Comparison of ENCODE assay signal across 8 cellular contexts in the genomic region with DNA sequence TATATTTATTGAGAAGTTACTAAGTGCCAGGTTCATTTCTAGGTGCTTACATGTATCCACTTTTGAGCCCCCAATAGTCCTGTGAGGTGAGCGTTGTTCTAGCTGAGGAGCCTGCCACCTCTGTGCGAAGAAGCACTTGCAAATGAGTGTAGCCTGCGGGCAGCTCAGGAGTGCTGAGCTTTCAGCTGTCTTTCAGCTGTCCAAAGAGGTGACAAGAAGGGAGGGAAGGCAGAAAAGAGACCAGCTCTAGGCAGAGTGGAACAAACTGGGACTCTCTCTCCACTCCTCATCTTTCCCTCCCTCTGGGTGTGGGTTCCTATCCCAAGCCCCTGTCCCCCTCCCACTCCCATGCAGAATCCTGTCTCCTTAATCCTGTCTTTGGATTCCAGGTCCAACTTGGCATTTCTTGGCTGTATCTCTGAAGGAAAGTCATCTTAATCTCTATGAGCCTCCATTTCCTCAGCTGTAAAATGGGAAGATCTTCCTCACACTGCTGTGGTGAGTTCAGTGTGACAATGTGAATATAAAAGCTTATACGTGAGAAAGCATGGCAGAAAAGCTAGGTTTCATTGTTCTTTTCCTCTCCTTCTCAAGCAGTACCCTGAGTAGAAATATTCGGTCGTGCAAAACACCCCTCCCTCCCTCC. TPM values are rescaled to one million over a fixed set of nuclear protein-coding genes. Genes with fewer than 3 reads are reported as not detected.
DNase-seq lines count a peak whose midpoint lies in the region; TF ChIP-seq lines count a peak whose summit lies in the region.

No MANE protein-coding gene starts in this region.

- H3K4me2 ChIP-seq in PC-9 = peak overlapping the region; percentile 81

- H3K4me3 Mint-ChIP-seq in activated naive CD4-positive, alpha-beta T cell treated with anti-CD3 and anti-CD28 coated beads, Interleukin-2, amount 50 U/mL, for 24 hours = peak overlapping the region; percentile 65
- H3K4me3 Mint-ChIP-seq in activated naive CD4-positive, alpha-beta T cell treated with anti-CD3 and anti-CD28 coated beads for 36 hours = no peak overlapping the region

- TF ChIP-seq CTCF in PC-9 (conservative IDR thresholded peaks at IDR 0.05) = no peak
- no peak for TF ChIP-seq CTCF in transverse colon (IDR thresholded peaks at IDR 0.05)

- H4K20me1 ChIP-seq in PC-9 (ENCODE audit: insufficient read depth) = no peaks in the 10 kb centered on the region

- DNase-seq in activated naive CD4-positive, alpha-beta T cell treated with anti-CD3 and anti-CD28 coated beads for 36 hours = no peak
- DNase-seq in PC-9 (no peak), transverse colon (peak; percentile 41), amniotic stem cell (lab: John Stamatoyannopoulos, UW) (no peak), kidney tubule cell (ENCODE audit: low spot score) (no peak), activated gamma-delta T cell (lab: John Stamatoyannopoulos, UW) (no peak)

- no peaks in the 10 kb centered on the region for H3K9me3 ChIP-seq in PC-9 (ENCODE audit: insufficient read depth, low read depth)
- no peaks in the 10 kb centered on the region for H3K9me3 ChIP-seq in iPS-18a (ENCODE audit: control insufficient read depth, low read depth, low read length)
- no peaks in the 10 kb centered on the region for H3K9me3 ChIP-seq in transverse colon

- peaks cover 6% of the 10 kb centered on the region for H3K36me3 Mint-ChIP-seq in activated naive CD4-positive, alpha-beta T cell treated with anti-CD3 and anti-CD28 coated beads, Interleukin-2, amount 50 U/mL, for 24 hours
- H3K36me3 Mint-ChIP-seq in activated naive CD4-positive, alpha-beta T cell treated with anti-CD3 and anti-CD28 coated beads for 36 hours (ENCODE audit: low read depth) = peaks cover 4% of the 10 kb centered on the region

- no peak for TF ChIP-seq POLR2A in transverse colon (IDR thresholded peaks at IDR 0.05)

- H3K36me3 ChIP-seq in PC-9 (ENCODE audit: low read depth) (no peaks in the 10 kb centered on the region), iPS-18a (ENCODE audit: control insufficient read depth, low read depth, low read length) (no peaks in the 10 kb centered on the region), transverse colon (no peaks in the 10 kb centered on the region)

- BruUV-seq in PC-9 (replicated peaks; lab: Mats Ljungman, UMichigan) = no TSS peak

- H3K79me2 ChIP-seq in PC-9 (ENCODE audit: low read depth) = no peaks in the 10 kb centered on the region

- CTCF ChIA-PET in activated naive CD4-positive, alpha-beta T cell treated with anti-CD3 and anti-CD28 coated beads for 36 hours (lab: Charles Lee) = interaction anchor here (0.6 to 6.5 kb wide), 46 partner anchors 8 to 886 kb away, joined by 3 to 181 read pairs (median 4); a partner anchor contains a TSS
- CTCF ChIA-PET in PC-9 (lab: Charles Lee) = interaction anchor here (0.6 to 4.4 kb wide), 10 partner anchors 60 to 1805 kb away, joined by 3 to 67 read pairs (median 4); a partner anchor contains a TSS

- H3K27ac ChIP-seq in PC-9 (no peak overlapping the region), iPS-18a (ENCODE audit: low read length) (no peak overlapping the region), transverse colon (peak overlapping the region; percentile 53 to 72 (median 66))

- H3K9me2 ChIP-seq in PC-9 (ENCODE audit: insufficient read depth) = no peaks in the 10 kb centered on the region

- H3K9me3 Mint-ChIP-seq in activated naive CD4-positive, alpha-beta T cell treated with anti-CD3 and anti-CD28 coated beads, Interleukin-2, amount 50 U/mL, for 24 hours = no peaks in the 10 kb centered on the region
- no peaks in the 10 kb centered on the region for H3K9me3 Mint-ChIP-seq in activated naive CD4-positive, alpha-beta T cell treated with anti-CD3 and anti-CD28 coated beads for 36 hours

- in situ Hi-C loops in transverse colon (cut with MboI; ENCODE audit: low pct_ligation_motif_present in 1 of 4, low pct_unique_long_range_greater_than_20kb in 1 of 4, low sequenced_read_pairs in 3 of 4) = loop anchor here (10.0 to 25.0 kb wide), 4 partner anchors 59 to 229 kb away; a partner anchor contains a TSS

- peaks cover 24% of the 10 kb centered on the region for H3F3A ChIP-seq in PC-9 (ENCODE audit: insufficient read depth, low read depth)

- peak overlapping the region; percentile 74 for H3K27ac Mint-ChIP-seq in activated naive CD4-positive, alpha-beta T cell treated with anti-CD3 and anti-CD28 coated beads, Interleukin-2, amount 50 U/mL, for 24 hours
- H3K27ac Mint-ChIP-seq in activated naive CD4-positive, alpha-beta T cell treated with anti-CD3 and anti-CD28 coated beads for 36 hours = no peak overlapping the region

- intact Hi-C loops in activated naive CD4-positive, alpha-beta T cell treated with anti-CD3 and anti-CD28 coated beads for 36 hours (cut with micrococcal nuclease) = loop anchor here (1.0 to 10.0 kb wide), 6 partner anchors 172 to 1491 kb away; a partner anchor contains a TSS
- intact Hi-C loops in PC-9 (cut with micrococcal nuclease; ENCODE audit: unreplicated experiment) (loop anchor here (1.0 kb wide), 3 partner anchors 58 to 229 kb away; no protein-coding TSS in a partner anchor), transverse colon (cut with DNase I; ENCODE audit: low total_unique reads) (loop anchor here (5.0 kb wide), 1 partner anchor 62 kb away; a partner anchor contains a TSS)

- H3K4me3 ChIP-seq in PC-9 (no peak overlapping the region), iPS-18a (ENCODE audit: low read length) (peak overlapping the region; percentile 29), transverse colon (no peak overlapping the region)

- H3K4me1 Mint-ChIP-seq in activated naive CD4-positive, alpha-beta T cell treated with anti-CD3 and anti-CD28 coated beads, Interleukin-2, amount 50 U/mL, for 24 hours = peaks cover 66% of the 10 kb centered on the region
- H3K4me1 Mint-ChIP-seq in activated naive CD4-positive, alpha-beta T cell treated with anti-CD3 and anti-CD28 coated beads for 36 hours (ENCODE audit: low read depth) = peaks cover 66% of the 10 kb centered on the region

- no peak overlapping the region for H3K9ac ChIP-seq in iPS-18a (ENCODE audit: low read length)

- whole genome bisulfite sequencing in transverse colon (ENCODE audit: low coverage in 1 of 2), 2 donors = 76 to 89% methylated on average over 4 to 6 of the region's 6 CpGs

- POLR2A ChIA-PET in PC-9 (lab: Charles Lee; ENCODE audit: unreplicated experiment) = interaction anchor here (0.6 to 0.7 kb wide), 4 partner anchors 140 to 461 kb away, joined by 3 to 4 read pairs (median 3); no protein-coding TSS in a partner anchor

- TF ChIP-seq EP300 in transverse colon (IDR thresholded peaks at IDR 0.05; ENCODE audit: low read depth) = no peak

- H3K27me3 ChIP-seq in PC-9 (ENCODE audit: insufficient read depth, low read depth) (no peaks in the 10 kb centered on the region), iPS-18a (ENCODE audit: control insufficient read depth, insufficient read depth, low read length) (no peaks in the 10 kb centered on the region), transverse colon (no peaks in the 10 kb centered on the region)

- no peaks in the 10 kb centered on the region for H3K27me3 Mint-ChIP-seq in activated naive CD4-positive, alpha-beta T cell treated with anti-CD3 and anti-CD28 coated beads, Interleukin-2, amount 50 U/mL, for 24 hours
- H3K27me3 Mint-ChIP-seq in activated naive CD4-positive, alpha-beta T cell treated with anti-CD3 and anti-CD28 coated beads for 36 hours (ENCODE audit: low read depth) = no peaks in the 10 kb centered on the region

- peaks cover 46% of the 10 kb centered on the region for H3K4me1 ChIP-seq in PC-9 (replicated peaks; ENCODE audit: insufficient read depth)
- H3K4me1 ChIP-seq in iPS-18a (ENCODE audit: control insufficient read depth, low read depth, low read length) = peaks cover 12% of the 10 kb centered on the region
- H3K4me1 ChIP-seq in transverse colon = peaks cover 35 to 52% (median 45%) of the 10 kb centered on the region in 4 donors

- H2AFZ ChIP-seq in PC-9 = no peak overlapping the region

RNA-seq across cellular contexts. Expression of a gene that starts 6.7 kb away (rescaled TPM):
- 100 to 1,000 TPM; 185 to 198 TPM for total RNA-seq in activated naive CD4-positive, alpha-beta T cell treated with anti-CD3 and anti-CD28 coated beads for 36 hours
- total RNA-seq in PC-9 (2021) = 141 and 196 TPM in 2 replicates
- 100 to 1,000 TPM; 216 to 511 (median 283) TPM for total RNA-seq in transverse colon

Comparison
In these comparisons a context has a peak if more than half of its experiments do, and no peak if none do; other contexts are left out.
1. H3K27ac ChIP-seq: peak in transverse colon (4 of 4); none in PC-9 (single experiment) and iPS-18a (single experiment).